In genomic region chr12:26818201-26818600, GRCh38 we compare ENCODE assay signal across 27 cellular contexts.
"Had no signal": no experiment of that assay in that cellular context is flagged by ENCODE, and none has a peak within 500 bp of the region (broad histone marks: within the 10 kb centered on the region; RNA-seq: fewer than 3 reads in every experiment).

No MANE protein-coding gene starts in this region.

- FAIRE-seq: RCC 7860 had no signal

- H3K27me3 ChIP-seq: breast epithelium, SJSA1 had no signal

- H3K36me3 Mint-ChIP-seq: WTC11 had no signal

- H3K27ac Mint-ChIP-seq: activated CD8-positive, alpha-beta T cell treated with anti-CD3 and anti-CD28 coated beads, Interleukin-2, amount 10 ng/mL, durations not matched to agents 7 days and 5 days; activated naive CD4-positive, alpha-beta T cell treated with anti-CD3 and anti-CD28 coated beads, Interleukin-2, amount 50 U/mL, for 24 hours; activated T-helper 1 cell treated with anti-CD3 and anti-CD28 coated beads, Interleukin-12 subunit alpha, Interleukin-12 subunit beta, Interleukin-2, Interleukin-4 antibody, amounts not matched to agents 30 ng/mL and 10 ng/mL and 1 ng/mL, durations not matched to agents 14 hours and 24 hours and 36 hours; T-helper 17 cell had no signal

- H3K4me1 ChIP-seq: SJSA1 had no signal

- H3K4me3 Mint-ChIP-seq: activated CD8-positive, alpha-beta T cell treated with anti-CD3 and anti-CD28 coated beads, Interleukin-2, amount 10 ng/mL, durations not matched to agents 7 days and 5 days; activated naive CD4-positive, alpha-beta T cell treated with anti-CD3 and anti-CD28 coated beads, Interleukin-2, amount 50 U/mL, for 24 hours; activated T-helper 1 cell treated with anti-CD3 and anti-CD28 coated beads, Interleukin-12 subunit alpha, Interleukin-12 subunit beta, Interleukin-2, Interleukin-4 antibody, amounts not matched to agents 30 ng/mL and 10 ng/mL and 1 ng/mL, durations not matched to agents 14 hours and 24 hours and 36 hours; T-helper 17 cell; WTC11 had no signal

- H3K9me3 Mint-ChIP-seq: activated naive CD4-positive, alpha-beta T cell treated with anti-CD3 and anti-CD28 coated beads, Interleukin-2, amount 50 U/mL, for 24 hours; activated T-helper 1 cell treated with anti-CD3 and anti-CD28 coated beads, Interleukin-12 subunit alpha, Interleukin-12 subunit beta, Interleukin-2, Interleukin-4 antibody, amounts not matched to agents 30 ng/mL and 10 ng/mL and 1 ng/mL, durations not matched to agents 14 hours and 24 hours and 36 hours; WTC11 had no signal

- H3K27ac ChIP-seq: SJSA1 had no signal

- DNase-seq: activated CD4-positive, alpha-beta T cell treated with anti-CD3 and anti-CD28 coated beads for 48 hours; activated CD4-positive, alpha-beta T cell treated with anti-CD3 and anti-CD28 coated beads, Interleukin-2, amount 50 U/mL, for 4 hours; activated CD4-positive, CD25-positive, alpha-beta regulatory T cell treated with anti-CD3 and anti-CD28 coated beads, Interleukin-2, amount 50 U/mL, for 72 hours; activated CD8-positive, alpha-beta memory T cell treated with anti-CD3 and anti-CD28 coated beads, Interleukin-2, amount 50 U/mL, for 48 hours; activated CD8-positive, alpha-beta T cell treated with anti-CD3 and anti-CD28 coated beads, Interleukin-2, amount 10 ng/mL, durations not matched to agents 7 days and 5 days; activated effector memory CD4-positive, alpha-beta T cell treated with Interleukin-2 at 50 U/mL for 16 hours; activated naive CD4-positive, alpha-beta T cell; activated T-cell treated with anti-CD3 and anti-CD28 coated beads, Interleukin-2, amount 50 U/mL, for 1 hour; aorta; central memory CD4-positive, alpha-beta T cell; Kasumi-1; NCI-H1092; NCI-H1417; NCI-H1930; NCI-H2171; NCI-H2227 treated with DMSO at 0.1 percent for 48 hours; NCI-H526 treated with DMSO at 0.1 percent for 48 hours; PC-3; SHP77; T-helper 17 cell; T-helper 9 cell had no signal

- H3K9me3 ChIP-seq: breast epithelium, SJSA1 had no signal

- H3K4me3 ChIP-seq: breast epithelium, SJSA1 had no signal

- ATAC-seq: activated CD8-positive, alpha-beta T cell treated with anti-CD3 and anti-CD28 coated beads, Interleukin-2, amount 10 ng/mL, durations not matched to agents 7 days and 5 days; PC-3; T-helper 17 cell; WTC11 had no signal

- H3K27me3 Mint-ChIP-seq: activated naive CD4-positive, alpha-beta T cell treated with anti-CD3 and anti-CD28 coated beads, Interleukin-2, amount 50 U/mL, for 24 hours; T-helper 17 cell had no signal

- H3K36me3 ChIP-seq: breast epithelium, SJSA1 had no signal
